In genomic region chr4:4655901-4656300, GRCh38 we compare ENCODE assay signal across 26 cellular contexts.
"Had no signal": no experiment of that assay in that cellular context is flagged by ENCODE, and none has a peak within 500 bp of the region (broad histone marks: within the 10 kb centered on the region; RNA-seq: fewer than 3 reads in every experiment).

No MANE protein-coding gene starts in this region.

- H3K9me3 ChIP-seq: heart left ventricle, psoas muscle, thyroid gland, upper lobe of right lung had no signal

- ATAC-seq: activated CD4-positive, alpha-beta T cell treated with anti-CD3 and anti-CD28 coated beads for 36 hours; activated T-cell treated with anti-CD3 and anti-CD28 coated beads, Interleukin-2, amount 50 U/mL, for 72 hours; esophagus mucosa; heart left ventricle; naive thymus-derived CD4-positive, alpha-beta T cell; psoas muscle; stimulated activated memory B cell treated with anti-CD40 and anti-IgM and Interleukin-4, amounts not matched to agents 10 μg/mL and 1 μg/mL and 100 μg/mL, for 72 hours; stimulated activated naive CD8-positive, alpha-beta T cell treated with anti-CD3 and anti-CD28 coated beads, Interleukin-15, amount 100 ng/mL, for 72 hours; upper lobe of right lung had no signal

- H3K4me1 ChIP-seq: parathyroid adenoma, psoas muscle, thyroid gland, upper lobe of right lung had no signal

- H3K9ac ChIP-seq: parathyroid adenoma had no signal

- H3K36me3 ChIP-seq: heart left ventricle, thyroid gland, upper lobe of right lung had no signal

- DNase-seq: activated CD4-positive, alpha-beta T cell treated with anti-CD3 and anti-CD28 coated beads for 36 hours; activated CD4-positive, alpha-beta T cell treated with anti-CD3 and anti-CD28 coated beads, Interleukin-2, amount 50 U/mL, for 4 hours; activated CD4-positive, CD25-positive, alpha-beta regulatory T cell; activated naive CD4-positive, alpha-beta T cell treated with Interleukin-2 at 50 U/mL for 16 hours; activated naive CD8-positive, alpha-beta T cell treated with anti-CD3 and anti-CD28 coated beads for 36 hours; activated T-cell treated with anti-CD3 and anti-CD28 coated beads for 4 hours; activated T-cell treated with anti-CD3 and anti-CD28 coated beads, Interleukin-2, amount 50 U/mL, for 72 hours; endodermal cell; heart left ventricle; hypothalamus; immature natural killer cell; midbrain; naive thymus-derived CD4-positive, alpha-beta T cell; occipital lobe; psoas muscle; stimulated activated CD4-positive, alpha-beta T cell treated with anti-CD3 and anti-CD28 coated beads, Interleukin-1b, Interleukin-23, amount 100 ng/mL, for 48 hours; stimulated activated CD4-positive, alpha-beta T cell treated with anti-CD3 and anti-CD28 coated beads, Interleukin-4, amount 100 ng/mL, for 4 hours; stimulated activated CD8-positive, alpha-beta memory T cell treated with anti-CD3 and anti-CD28 coated beads, Interleukin-4, amount 100 ng/mL, for 48 hours; stimulated activated naive CD8-positive, alpha-beta T cell treated with anti-CD3 and anti-CD28 coated beads, Interleukin-15, amount 100 ng/mL, for 72 hours; substantia nigra; thyroid gland; upper lobe of right lung had no signal

- H3K4me3 ChIP-seq: heart left ventricle, psoas muscle, smooth muscle cell, thyroid gland, upper lobe of right lung had no signal

- H3K27me3 ChIP-seq: heart left ventricle, thyroid gland, upper lobe of right lung had no signal
